In genomic region chr12:128120035-128120434, GRCh38 we compare ENCODE assay signal across 22 cellular contexts.
"Had no signal": no experiment of that assay in that cellular context is flagged by ENCODE, and none has a peak within 500 bp of the region (broad histone marks: within the 10 kb centered on the region; RNA-seq: fewer than 3 reads in every experiment).

No MANE protein-coding gene starts in this region.

- H3K4me1 ChIP-seq: colonic mucosa, esophagus muscularis mucosa, foreskin keratinocyte, gastroesophageal sphincter, heart left ventricle, left lung, lower lobe of right lung had no signal

- DNase-seq: colonic mucosa; cortex of kidney; effector memory CD4-positive, alpha-beta T cell; foreskin keratinocyte; heart left ventricle; hypothalamus; immature natural killer cell; left cardiac atrium; left lung; left ventricle myocardium superior; lower lobe of right lung; mesenchymal stem cell; mucosa of descending colon; naive B cell had no signal

- H2AFZ ChIP-seq: hepatocyte had no signal

- H3K36me3 Mint-ChIP-seq: immature natural killer cell, mesothelial cell of epicardium, naive B cell had no signal

- H3K4me2 ChIP-seq: hepatocyte had no signal

- H3K4me3 Mint-ChIP-seq: dendritic cell treated with granulocyte-macrophage colony-stimulating factor and Interleukin-4, amounts not matched to agents 40 ng/mL and 50 ng/mL, for 4 days; immature natural killer cell; mesothelial cell of epicardium; naive B cell had no signal

- H3K27me3 ChIP-seq: colonic mucosa, esophagus muscularis mucosa, foreskin keratinocyte, heart left ventricle, hepatocyte, left lung had no signal

- FAIRE-seq: endothelial cell of umbilical vein, frontal cortex, keratinocyte had no signal

- H3K36me3 ChIP-seq: colonic mucosa, esophagus muscularis mucosa, gastroesophageal sphincter, heart left ventricle, left lung, lower lobe of right lung had no signal

- H3K27ac Mint-ChIP-seq: dendritic cell treated with granulocyte-macrophage colony-stimulating factor and Interleukin-4, amounts not matched to agents 40 ng/mL and 50 ng/mL, for 4 days; immature natural killer cell; mesothelial cell of epicardium; naive B cell had no signal

- ATAC-seq: foreskin keratinocyte, gastroesophageal sphincter, left cardiac atrium, left lung, left ventricle myocardium superior, lower lobe of right lung, mucosa of descending colon had no signal

- H3K79me2 ChIP-seq: hepatocyte had no signal

- H3K27me3 Mint-ChIP-seq: dendritic cell treated with granulocyte-macrophage colony-stimulating factor and Interleukin-4, amounts not matched to agents 40 ng/mL and 50 ng/mL, for 4 days; naive B cell had no signal

- H3K9me3 ChIP-seq: colonic mucosa, esophagus muscularis mucosa, gastroesophageal sphincter, lower lobe of right lung had no signal

- H3K4me1 Mint-ChIP-seq: immature natural killer cell, mesothelial cell of epicardium, naive B cell had no signal

- H3K9me3 Mint-ChIP-seq: mesothelial cell of epicardium had no signal

- H3K27ac ChIP-seq: colonic mucosa, esophagus muscularis mucosa, foreskin keratinocyte, gastroesophageal sphincter, heart left ventricle, hepatocyte, left lung, lower lobe of right lung had no signal

- H3K4me3 ChIP-seq: colonic mucosa, esophagus muscularis mucosa, gastroesophageal sphincter, heart left ventricle, hepatocyte, left lung, lower lobe of right lung, mucosa of descending colon had no signal
